In genomic region chr16:4474192-4474961, GRCh38 we compare ENCODE assay signal across 1 cellular context.
TF ChIP-seq lines count a peak whose summit lies in the region.

TSS of gene NMRAL1 (minus strand) at chr16:4474625. CDS start at chr16:4474132, 493 bp downstream.

TF ChIP-seq in HepG2, 621 proteins besides CTCF, POLR2A, EP300 and RAD21 (continued from another document and continues in another):
- TF ChIP-seq, protein P1, sequence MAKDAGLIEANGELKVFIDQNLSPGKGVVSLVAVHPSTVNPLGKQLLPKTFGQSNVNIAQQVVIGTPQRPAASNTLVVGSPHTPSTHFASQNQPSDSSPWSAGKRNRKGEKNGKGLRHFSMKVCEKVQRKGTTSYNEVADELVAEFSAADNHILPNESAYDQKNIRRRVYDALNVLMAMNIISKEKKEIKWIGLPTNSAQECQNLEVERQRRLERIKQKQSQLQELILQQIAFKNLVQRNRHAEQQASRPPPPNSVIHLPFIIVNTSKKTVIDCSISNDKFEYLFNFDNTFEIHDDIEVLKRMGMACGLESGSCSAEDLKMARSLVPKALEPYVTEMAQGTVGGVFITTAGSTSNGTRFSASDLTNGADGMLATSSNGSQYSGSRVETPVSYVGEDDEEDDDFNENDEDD (CRISPR knock-in tag; IDR thresholded peaks at IDR 0.05; ENCODE audit: borderline replicate concordance): peak; percentile 85; the same call in 1 of the 2 replicates
- TF ChIP-seq THYN1 (CRISPR knock-in tag; IDR thresholded peaks at IDR 0.05; ENCODE audit: borderline replicate concordance, low read depth) (no peak), GMEB2 (CRISPR knock-in tag; IDR thresholded peaks at IDR 0.05; ENCODE audit: low read depth) (no peak), ZNF678 (CRISPR knock-in tag; IDR thresholded peaks at IDR 0.05) (no peak), ZNF24 (IDR thresholded peaks at IDR 0.05) (no peak), ZNF121 (CRISPR knock-in tag; IDR thresholded peaks at IDR 0.05) (no peak), HNRNPLL (IDR thresholded peaks at IDR 0.05; ENCODE audit: low read depth, low read length, poor library complexity, severe bottlenecking) (peak; percentile 58), ZNF772 (CRISPR knock-in tag; IDR thresholded peaks at IDR 0.05) (no peak), ZMYM4 (CRISPR knock-in tag; IDR thresholded peaks at IDR 0.05) (peak; percentile 60; the same call in 1 of the 2 replicates), MIXL1 (CRISPR knock-in tag; IDR thresholded peaks at IDR 0.05) (peak; percentile 34; the same call in 1 of the 2 replicates), BRD4 (CRISPR knock-in tag; IDR thresholded peaks at IDR 0.05) (no peak), SAFB2 (CRISPR knock-in tag; IDR thresholded peaks at IDR 0.05; ENCODE audit: borderline replicate concordance, low read depth) (0 out of 2 replicates have a peak, but pooled peaks have one; percentile 38), ZNF776 (CRISPR knock-in tag; IDR thresholded peaks at IDR 0.05) (no peak), ZNF557 (CRISPR knock-in tag; IDR thresholded peaks at IDR 0.05) (no peak), GATAD2A (CRISPR knock-in tag; IDR thresholded peaks at IDR 0.05) (no peak), HINFP (CRISPR knock-in tag; IDR thresholded peaks at IDR 0.05; ENCODE audit: low read depth) (no peak), DR1 (CRISPR knock-in tag; IDR thresholded peaks at IDR 0.05) (no peak), ZNF264 (CRISPR knock-in tag; IDR thresholded peaks at IDR 0.05) (no peak), HCFC1 (IDR thresholded peaks at IDR 0.05; ENCODE audit: low read depth, low read length) (no peak), ZNF20 (CRISPR knock-in tag; IDR thresholded peaks at IDR 0.05) (no peak), ARNT2 (CRISPR knock-in tag; IDR thresholded peaks at IDR 0.05; ENCODE audit: low read depth) (peak; percentile 70; the same call in 1 of the 2 replicates), ZNF253 (CRISPR knock-in tag; IDR thresholded peaks at IDR 0.05; ENCODE audit: borderline replicate concordance) (no peak), ZNF660 (CRISPR knock-in tag; IDR thresholded peaks at IDR 0.05; ENCODE audit: borderline replicate concordance, low read depth) (no peak), MAZ (IDR thresholded peaks at IDR 0.05; ENCODE audit: borderline replicate concordance, low read depth, low read length) (no peak), MAZ (CRISPR knock-in tag; IDR thresholded peaks at IDR 0.05; ENCODE audit: low read depth) (0 out of 2 replicates have a peak, but pooled peaks have one; percentile 16), RBM39 (IDR thresholded peaks at IDR 0.05; ENCODE audit: low read depth, low read length, poor library complexity, severe bottlenecking) (peak; percentile 26), DNMT3B (CRISPR knock-in tag; conservative IDR thresholded peaks at IDR 0.05) (no peak), ZNF337 (CRISPR knock-in tag; IDR thresholded peaks at IDR 0.05; ENCODE audit: borderline replicate concordance, low read depth) (no peak), KMT2A (CRISPR knock-in tag; IDR thresholded peaks at IDR 0.05) (no peak), GRHL1 (CRISPR knock-in tag; conservative IDR thresholded peaks at IDR 0.05) (no peak), ELF3 (CRISPR knock-in tag; IDR thresholded peaks at IDR 0.05) (peak; percentile 88), ZSCAN31 (CRISPR knock-in tag; IDR thresholded peaks at IDR 0.05; ENCODE audit: low read depth) (no peak), ZEB1 (IDR thresholded peaks at IDR 0.05; ENCODE audit: insufficient replicate concordance, low read depth) (no peak)
- TF ChIP-seq, protein P2, sequence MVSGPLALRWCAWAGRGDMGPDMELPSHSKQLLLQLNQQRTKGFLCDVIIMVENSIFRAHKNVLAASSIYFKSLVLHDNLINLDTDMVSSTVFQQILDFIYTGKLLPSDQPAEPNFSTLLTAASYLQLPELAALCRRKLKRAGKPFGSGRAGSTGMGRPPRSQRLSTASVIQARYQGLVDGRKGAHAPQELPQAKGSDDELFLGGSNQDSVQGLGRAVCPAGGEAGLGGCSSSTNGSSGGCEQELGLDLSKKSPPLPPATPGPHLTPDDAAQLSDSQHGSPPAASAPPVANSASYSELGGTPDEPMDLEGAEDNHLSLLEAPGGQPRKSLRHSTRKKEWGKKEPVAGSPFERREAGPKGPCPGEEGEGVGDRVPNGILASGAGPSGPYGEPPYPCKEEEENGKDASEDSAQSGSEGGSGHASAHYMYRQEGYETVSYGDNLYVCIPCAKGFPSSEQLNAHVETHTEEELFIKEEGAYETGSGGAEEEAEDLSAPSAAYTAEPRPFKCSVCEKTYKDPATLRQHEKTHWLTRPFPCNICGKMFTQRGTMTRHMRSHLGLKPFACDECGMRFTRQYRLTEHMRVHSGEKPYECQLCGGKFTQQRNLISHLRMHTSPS (CRISPR knock-in tag; IDR thresholded peaks at IDR 0.05; ENCODE audit: low read depth): no peak
- TF ChIP-seq, protein P3, sequence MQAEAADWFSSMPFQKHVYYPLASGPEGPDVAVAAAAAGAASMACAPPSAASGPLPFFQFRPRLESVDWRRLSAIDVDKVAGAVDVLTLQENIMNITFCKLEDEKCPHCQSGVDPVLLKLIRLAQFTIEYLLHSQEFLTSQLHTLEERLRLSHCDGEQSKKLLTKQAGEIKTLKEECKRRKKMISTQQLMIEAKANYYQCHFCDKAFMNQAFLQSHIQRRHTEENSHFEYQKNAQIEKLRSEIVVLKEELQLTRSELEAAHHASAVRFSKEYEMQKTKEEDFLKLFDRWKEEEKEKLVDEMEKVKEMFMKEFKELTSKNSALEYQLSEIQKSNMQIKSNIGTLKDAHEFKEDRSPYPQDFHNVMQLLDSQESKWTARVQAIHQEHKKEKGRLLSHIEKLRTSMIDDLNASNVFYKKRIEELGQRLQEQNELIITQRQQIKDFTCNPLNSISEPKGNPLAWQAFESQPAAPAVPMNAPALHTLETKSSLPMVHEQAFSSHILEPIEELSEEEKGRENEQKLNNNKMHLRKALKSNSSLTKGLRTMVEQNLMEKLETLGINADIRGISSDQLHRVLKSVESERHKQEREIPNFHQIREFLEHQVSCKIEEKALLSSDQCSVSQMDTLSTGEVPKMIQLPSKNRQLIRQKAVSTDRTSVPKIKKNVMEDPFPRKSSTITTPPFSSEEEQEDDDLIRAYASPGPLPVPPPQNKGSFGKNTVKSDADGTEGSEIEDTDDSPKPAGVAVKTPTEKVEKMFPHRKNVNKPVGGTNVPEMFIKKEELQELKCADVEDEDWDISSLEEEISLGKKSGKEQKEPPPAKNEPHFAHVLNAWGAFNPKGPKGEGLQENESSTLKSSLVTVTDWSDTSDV (CRISPR knock-in tag; IDR thresholded peaks at IDR 0.05): no peak
- TF ChIP-seq, protein P4, sequence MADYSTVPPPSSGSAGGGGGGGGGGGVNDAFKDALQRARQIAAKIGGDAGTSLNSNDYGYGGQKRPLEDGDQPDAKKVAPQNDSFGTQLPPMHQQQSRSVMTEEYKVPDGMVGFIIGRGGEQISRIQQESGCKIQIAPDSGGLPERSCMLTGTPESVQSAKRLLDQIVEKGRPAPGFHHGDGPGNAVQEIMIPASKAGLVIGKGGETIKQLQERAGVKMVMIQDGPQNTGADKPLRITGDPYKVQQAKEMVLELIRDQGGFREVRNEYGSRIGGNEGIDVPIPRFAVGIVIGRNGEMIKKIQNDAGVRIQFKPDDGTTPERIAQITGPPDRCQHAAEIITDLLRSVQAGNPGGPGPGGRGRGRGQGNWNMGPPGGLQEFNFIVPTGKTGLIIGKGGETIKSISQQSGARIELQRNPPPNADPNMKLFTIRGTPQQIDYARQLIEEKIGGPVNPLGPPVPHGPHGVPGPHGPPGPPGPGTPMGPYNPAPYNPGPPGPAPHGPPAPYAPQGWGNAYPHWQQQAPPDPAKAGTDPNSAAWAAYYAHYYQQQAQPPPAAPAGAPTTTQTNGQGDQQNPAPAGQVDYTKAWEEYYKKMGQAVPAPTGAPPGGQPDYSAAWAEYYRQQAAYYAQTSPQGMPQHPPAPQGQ (CRISPR knock-in tag; IDR thresholded peaks at IDR 0.05; ENCODE audit: borderline replicate concordance): no peak
- TF ChIP-seq, protein P5, sequence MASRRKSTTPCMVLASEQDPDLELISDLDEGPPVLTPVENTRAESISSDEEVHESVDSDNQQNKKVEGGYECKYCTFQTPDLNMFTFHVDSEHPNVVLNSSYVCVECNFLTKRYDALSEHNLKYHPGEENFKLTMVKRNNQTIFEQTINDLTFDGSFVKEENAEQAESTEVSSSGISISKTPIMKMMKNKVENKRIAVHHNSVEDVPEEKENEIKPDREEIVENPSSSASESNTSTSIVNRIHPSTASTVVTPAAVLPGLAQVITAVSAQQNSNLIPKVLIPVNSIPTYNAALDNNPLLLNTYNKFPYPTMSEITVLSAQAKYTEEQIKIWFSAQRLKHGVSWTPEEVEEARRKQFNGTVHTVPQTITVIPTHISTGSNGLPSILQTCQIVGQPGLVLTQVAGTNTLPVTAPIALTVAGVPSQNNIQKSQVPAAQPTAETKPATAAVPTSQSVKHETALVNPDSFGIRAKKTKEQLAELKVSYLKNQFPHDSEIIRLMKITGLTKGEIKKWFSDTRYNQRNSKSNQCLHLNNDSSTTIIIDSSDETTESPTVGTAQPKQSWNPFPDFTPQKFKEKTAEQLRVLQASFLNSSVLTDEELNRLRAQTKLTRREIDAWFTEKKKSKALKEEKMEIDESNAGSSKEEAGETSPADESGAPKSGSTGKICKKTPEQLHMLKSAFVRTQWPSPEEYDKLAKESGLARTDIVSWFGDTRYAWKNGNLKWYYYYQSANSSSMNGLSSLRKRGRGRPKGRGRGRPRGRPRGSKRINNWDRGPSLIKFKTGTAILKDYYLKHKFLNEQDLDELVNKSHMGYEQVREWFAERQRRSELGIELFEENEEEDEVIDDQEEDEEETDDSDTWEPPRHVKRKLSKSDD (CRISPR knock-in tag; IDR thresholded peaks at IDR 0.05; ENCODE audit: low read depth): no peak
- TF ChIP-seq, protein P6, sequence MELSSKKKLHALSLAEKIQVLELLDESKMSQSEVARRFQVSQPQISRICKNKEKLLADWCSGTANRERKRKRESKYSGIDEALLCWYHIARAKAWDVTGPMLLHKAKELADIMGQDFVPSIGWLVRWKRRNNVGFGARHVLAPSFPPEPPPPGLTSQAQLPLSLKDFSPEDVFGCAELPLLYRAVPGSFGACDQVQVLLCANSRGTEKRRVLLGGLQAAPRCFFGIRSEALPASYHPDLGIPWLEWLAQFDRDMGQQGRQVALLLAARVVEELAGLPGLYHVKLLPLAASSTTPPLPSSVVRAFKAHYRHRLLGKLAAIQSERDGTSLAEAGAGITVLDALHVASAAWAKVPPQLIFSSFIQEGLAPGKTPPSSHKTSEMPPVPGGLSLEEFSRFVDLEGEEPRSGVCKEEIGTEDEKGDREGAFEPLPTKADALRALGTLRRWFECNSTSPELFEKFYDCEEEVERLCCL (CRISPR knock-in tag; IDR thresholded peaks at IDR 0.05; ENCODE audit: borderline replicate concordance): no peak
- TF ChIP-seq, protein P7, sequence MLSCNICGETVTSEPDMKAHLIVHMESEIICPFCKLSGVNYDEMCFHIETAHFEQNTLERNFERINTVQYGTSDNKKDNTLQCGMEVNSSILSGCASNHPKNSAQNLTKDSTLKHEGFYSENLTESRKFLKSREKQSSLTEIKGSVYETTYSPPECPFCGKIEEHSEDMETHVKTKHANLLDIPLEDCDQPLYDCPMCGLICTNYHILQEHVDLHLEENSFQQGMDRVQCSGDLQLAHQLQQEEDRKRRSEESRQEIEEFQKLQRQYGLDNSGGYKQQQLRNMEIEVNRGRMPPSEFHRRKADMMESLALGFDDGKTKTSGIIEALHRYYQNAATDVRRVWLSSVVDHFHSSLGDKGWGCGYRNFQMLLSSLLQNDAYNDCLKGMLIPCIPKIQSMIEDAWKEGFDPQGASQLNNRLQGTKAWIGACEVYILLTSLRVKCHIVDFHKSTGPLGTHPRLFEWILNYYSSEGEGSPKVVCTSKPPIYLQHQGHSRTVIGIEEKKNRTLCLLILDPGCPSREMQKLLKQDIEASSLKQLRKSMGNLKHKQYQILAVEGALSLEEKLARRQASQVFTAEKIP (CRISPR knock-in tag; IDR thresholded peaks at IDR 0.05; ENCODE audit: borderline replicate concordance): no peak
- TF ChIP-seq, protein P8, sequence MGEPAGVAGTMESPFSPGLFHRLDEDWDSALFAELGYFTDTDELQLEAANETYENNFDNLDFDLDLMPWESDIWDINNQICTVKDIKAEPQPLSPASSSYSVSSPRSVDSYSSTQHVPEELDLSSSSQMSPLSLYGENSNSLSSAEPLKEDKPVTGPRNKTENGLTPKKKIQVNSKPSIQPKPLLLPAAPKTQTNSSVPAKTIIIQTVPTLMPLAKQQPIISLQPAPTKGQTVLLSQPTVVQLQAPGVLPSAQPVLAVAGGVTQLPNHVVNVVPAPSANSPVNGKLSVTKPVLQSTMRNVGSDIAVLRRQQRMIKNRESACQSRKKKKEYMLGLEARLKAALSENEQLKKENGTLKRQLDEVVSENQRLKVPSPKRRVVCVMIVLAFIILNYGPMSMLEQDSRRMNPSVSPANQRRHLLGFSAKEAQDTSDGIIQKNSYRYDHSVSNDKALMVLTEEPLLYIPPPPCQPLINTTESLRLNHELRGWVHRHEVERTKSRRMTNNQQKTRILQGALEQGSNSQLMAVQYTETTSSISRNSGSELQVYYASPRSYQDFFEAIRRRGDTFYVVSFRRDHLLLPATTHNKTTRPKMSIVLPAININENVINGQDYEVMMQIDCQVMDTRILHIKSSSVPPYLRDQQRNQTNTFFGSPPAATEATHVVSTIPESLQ (CRISPR knock-in tag; conservative IDR thresholded peaks at IDR 0.05): no peak
